ENCODE assay signal across 8 cellular contexts in the genomic region with DNA sequence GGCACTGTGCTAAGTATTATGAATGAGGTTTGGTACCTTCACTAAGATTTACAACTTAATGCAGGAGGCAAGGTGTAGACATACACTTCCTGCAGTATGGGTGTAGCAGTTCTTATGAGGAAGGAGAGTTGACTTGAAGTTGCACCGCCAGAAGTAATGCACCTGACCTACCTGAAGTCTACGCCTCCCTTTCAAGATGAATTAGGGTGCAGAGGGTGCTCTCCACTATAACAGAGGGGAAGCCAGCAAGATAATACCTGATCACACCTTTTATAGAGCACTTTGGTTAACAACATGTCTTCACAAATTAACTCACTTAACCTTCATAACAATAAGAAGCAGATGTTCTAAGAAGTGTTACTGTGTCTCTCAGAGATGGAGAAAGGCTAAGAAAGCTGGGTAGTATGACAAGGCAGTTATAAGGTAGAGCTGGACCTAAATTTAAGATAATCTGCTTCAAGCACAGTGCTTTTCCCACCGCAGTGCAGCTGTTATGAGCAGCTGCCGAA. TPM values are rescaled to one million over a fixed set of nuclear protein-coding genes. Genes with fewer than 3 reads are reported as not detected.
DNase-seq lines count a peak whose midpoint lies in the region; ATAC-seq, FAIRE-seq and TF ChIP-seq lines count a peak whose summit lies in the region.

No MANE protein-coding gene starts in this region.

- TF ChIP-seq CTCF in A549 (IDR thresholded peaks at IDR 0.05) (no peak), HFFc6 (IDR thresholded peaks at IDR 0.05) (no peak), MCF 10A (IDR thresholded peaks at IDR 0.05; ENCODE audit: unreplicated experiment) (no peak)

- FAIRE-seq in A549 (lab: Jason Lieb, UNC) = no peak

- peak overlapping the region; percentile 73 for H3K4me2 ChIP-seq in A549

- intact Hi-C loops in MCF 10A (cut with micrococcal nuclease) = loop anchor here (5.0 to 10.0 kb wide), 3 partner anchors 41 to 259 kb away; partner anchors contain the start of gene ACBD5

- H3K9me3 Mint-ChIP-seq in HFFc6 (no peaks in the 10 kb centered on the region), MCF 10A (ENCODE audit: unreplicated experiment) (no peaks in the 10 kb centered on the region)

- POLR2A ChIA-PET in A549 (lab: Yijun Ruan, JAX) = interaction anchor here (0.7 to 2.0 kb wide), 7 partner anchors 11 to 36 kb away, joined by 3 to 11 read pairs (median 4); no protein-coding TSS in a partner anchor
- POLR2A ChIA-PET in MCF 10A (lab: Yijun Ruan, JAX) = interaction anchor here (0.6 to 3.6 kb wide), 26 partner anchors 12 to 800 kb away, joined by 3 to 37 read pairs (median 5); no protein-coding TSS in a partner anchor

- peak overlapping the region; percentile 68 to 91 for H3K27ac ChIP-seq in A549

- CTCF ChIA-PET in A549 (lab: Yijun Ruan, JAX) (interaction anchor here (0.7 to 1.8 kb wide), 6 partner anchors 11 to 138 kb away, joined by 3 to 6 read pairs (median 4); no protein-coding TSS in a partner anchor), MCF 10A (lab: Yijun Ruan, JAX) (interaction anchor here (0.9 to 3.7 kb wide), 5 partner anchors 18 to 135 kb away, joined by 4 to 16 read pairs (median 5); no protein-coding TSS in a partner anchor)

- peak overlapping the region; percentile 98 for H3K27ac Mint-ChIP-seq in HFFc6
- H3K27ac Mint-ChIP-seq in MCF 10A (ENCODE audit: low read depth, unreplicated experiment) = peak overlapping the region; percentile 99

- H3K4me3 Mint-ChIP-seq in HFFc6 = peak overlapping the region; percentile 99
- H3K4me3 Mint-ChIP-seq in MCF 10A (ENCODE audit: unreplicated experiment) = peak overlapping the region; percentile 99

- H3K4me3 ChIP-seq in A549 (peak overlapping the region; percentile 73), mononuclear cell (ENCODE audit: low read length) (peak overlapping the region; percentile 66)

- no peak for TF ChIP-seq POLR2A in A549 (IDR thresholded peaks at IDR 0.05; ENCODE audit: low read length)

- WGBS in A549 (ENCODE audit: missing lambda C conversion rate) = 48% methylated on average over 4 of the region's 4 CpGs

- H3K4me1 ChIP-seq in A549 (peaks cover 14% of the 10 kb centered on the region), mononuclear cell (ENCODE audit: insufficient read depth, low read length) (peaks cover 33% of the 10 kb centered on the region)

- DNase-seq in A549 (ENCODE audit: low read depth in 1 of 2, low spot score in 1 of 2) = peak in 1 of 2 experiments; percentile 5
- no peak for DNase-seq in HFFc6
- no peak for DNase-seq in MCF 10A (ENCODE audit: unreplicated experiment)
- no peak for DNase-seq in cerebellar nuclear complex (lab: John Stamatoyannopoulos, UW)
- DNase-seq in stimulated activated CD8-positive, alpha-beta memory T cell treated with anti-CD3 and anti-CD28 coated beads, Interleukin-4, amount 100 ng/mL, for 48 hours = no peak
- no peak for DNase-seq in NK-92 (lab: John Stamatoyannopoulos, UW; ENCODE audit: unreplicated experiment)

- H3K36me3 Mint-ChIP-seq in HFFc6 (ENCODE audit: low read depth) (peaks cover 22% of the 10 kb centered on the region), MCF 10A (ENCODE audit: insufficient read depth, unreplicated experiment) (peaks cover 20% of the 10 kb centered on the region)

- H3K4me1 Mint-ChIP-seq in HFFc6 (ENCODE audit: low read depth) = peaks cover 33% of the 10 kb centered on the region
- H3K4me1 Mint-ChIP-seq in MCF 10A (ENCODE audit: insufficient read depth, unreplicated experiment) = peaks cover 27% of the 10 kb centered on the region

- TF ChIP-seq EP300 in A549 (IDR thresholded peaks at IDR 0.05) = no peak

- TSS peak; percentile 81 for BruUV-seq in MCF 10A (replicated peaks; lab: Mats Ljungman, UMichigan)

- H3K9me3 ChIP-seq in A549 = no peaks in the 10 kb centered on the region; the same call in 2 of the 3 replicates
- no peaks in the 10 kb centered on the region for H3K9me3 ChIP-seq in mononuclear cell (ENCODE audit: low read depth, low read length)

- no peak for TF ChIP-seq RAD21 in A549 (conservative IDR thresholded peaks at IDR 0.05 in 1 of 2, IDR thresholded peaks at IDR 0.05 in 1 of 2)

- ATAC-seq in A549 = no peak
- no peak for ATAC-seq in HG03442 (IDR thresholded peaks at IDR 0.05; ENCODE audit: unreplicated experiment)

- H3K27me3 Mint-ChIP-seq in HFFc6 (ENCODE audit: insufficient read depth) (peaks cover 16% of the 10 kb centered on the region), MCF 10A (ENCODE audit: insufficient read depth, unreplicated experiment) (no peaks in the 10 kb centered on the region)

- H3K27me3 ChIP-seq in mononuclear cell (ENCODE audit: insufficient read depth, low read length) = no peaks in the 10 kb centered on the region

TF ChIP-seq in A549, 52 proteins besides CTCF, POLR2A, EP300 and RAD21:
- no peak for TF ChIP-seq EHMT2 (IDR thresholded peaks at IDR 0.05; ENCODE audit: low read depth)
- TF ChIP-seq RNF2 (IDR thresholded peaks at IDR 0.05; ENCODE audit: borderline replicate concordance, low read depth) = 0 out of 2 replicates have a peak, but pooled peaks have one; percentile 37

RNA-seq across cellular contexts. Expression of gene RAB18, which starts 0.6 kb away (rescaled TPM):
- 71.1 and 131 TPM in 2 replicates for polyA plus RNA-seq in A549 (2011; rRNA removed)
- 13.3 and 14.7 TPM in 2 replicates for polyA plus RNA-seq in A549 (2012; cell fraction: cytosol; rRNA removed)
- 3.4 and 5.7 TPM in 2 replicates for polyA plus RNA-seq in A549 (2012; cell fraction: nucleus; rRNA removed)
- polyA plus RNA-seq in A549 (2017; fragmentation: RNase III; extraction: RNeasy Plus Mini Kit Qiagen cat#74134 plus additional on column Dnase treatment) = 81.4 to 86.3 TPM (median 85.1 TPM) in 3 replicates
- polyA minus RNA-seq in A549 (2011; rRNA and poly(A)+ RNA removed) = 14.1 and 15.1 TPM in 2 replicates
- total RNA-seq in HFFc6 (2021; fragmentation: NEBNext Ultra II Directional; extraction: Animal tissue kit (Norgen Biotek cat#: 25700)) = 100 to 1,000 TPM; 122 to 164 (median 144) TPM
- total RNA-seq in MCF 10A (2022) = 126 and 129 TPM in 2 replicates
- 88.4 TPM for total RNA-seq in mononuclear cell
